ENCODE assay signal across 16 cellular contexts in the genomic region with DNA sequence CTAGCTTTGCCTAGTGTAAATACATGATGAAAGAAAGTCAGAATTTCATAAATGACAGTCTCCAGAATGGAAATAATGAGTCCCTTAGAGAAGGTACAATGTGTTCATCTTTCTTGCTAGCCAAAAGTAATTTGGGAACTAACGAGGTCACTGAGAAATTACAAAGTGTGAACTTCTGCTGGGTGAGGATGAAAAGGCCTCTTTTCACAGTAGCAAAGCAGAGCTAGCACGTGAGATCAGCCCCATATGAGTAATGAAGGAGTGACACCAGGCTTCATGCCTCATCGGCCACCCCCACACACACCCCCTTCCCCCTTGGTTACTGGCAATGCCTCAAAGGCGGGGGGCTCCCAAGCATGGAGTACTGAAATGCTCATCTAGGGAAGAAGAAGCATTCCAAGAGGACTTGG.
DNase-seq lines count a peak whose midpoint lies in the region; ATAC-seq, FAIRE-seq and TF ChIP-seq lines count a peak whose summit lies in the region.
"Had no signal": no experiment of that assay in that cellular context is flagged by ENCODE, and none has a peak within 500 bp of the region (broad histone marks: within the 10 kb centered on the region; RNA-seq: fewer than 3 reads in every experiment).

No MANE protein-coding gene starts in this region.

- DNase-seq in stimulated activated naive CD4-positive, alpha-beta T cell treated with Interleukin-2 at 50 U/mL for 16 hours (lab: John Stamatoyannopoulos, UW) = peak; percentile 6
- no peak for DNase-seq in stimulated activated naive CD4-positive, alpha-beta T cell (lab: John Stamatoyannopoulos, UW)
- DNase-seq in occipital lobe (lab: John Stamatoyannopoulos, UW) (peak; percentile 12), SW480 (ENCODE audit: low spot score) (no peak), HuH-7.5 (ENCODE audit: low spot score) (no peak), kidney (no peak), NCI-H774 (lab: John Stamatoyannopoulos, UW) (no peak)
- DNase-seq: CD4-positive, CD25-positive, alpha-beta regulatory T cell; HCEC 1CT; mammary epithelial cell; NCI-H1417 treated with DMSO at 0.1 percent for 48 hours; upper lobe of left lung had no signal

- H3K9ac ChIP-seq in kidney (ENCODE audit: low read length in 2 of 2) = no peak overlapping the region

- H3K27ac Mint-ChIP-seq in activated T-helper 17 cell treated with anti-CD3 and anti-CD28 coated beads, Interleukin-2, amount 50 U/mL, for 72 hours = peak overlapping the region; percentile 70
- H3K27ac Mint-ChIP-seq: CD4-positive, CD25-positive, alpha-beta regulatory T cell; WTC11 had no signal

- peaks cover 4 to 8% of the 10 kb centered on the region in 2 donors for H3K4me1 ChIP-seq in kidney (ENCODE audit: control insufficient read depth in 1 of 2, insufficient read depth in 1 of 2, low read depth in 1 of 2, low read length in 2 of 2)
- H3K4me1 ChIP-seq: upper lobe of left lung had no signal

- peak; percentile 60 for ATAC-seq in activated T-helper 17 cell treated with anti-CD3 and anti-CD28 coated beads, Interleukin-2, amount 50 U/mL, for 72 hours (replicated peaks)
- ATAC-seq: WTC11 had no signal

- no peaks in the 10 kb centered on the region for H3K9me3 ChIP-seq in kidney (ENCODE audit: control insufficient read depth in 1 of 2, low read length in 2 of 2)
- H3K9me3 ChIP-seq: upper lobe of left lung had no signal

- FAIRE-seq in kidney (lab: Jason Lieb, UNC) = no peak
- FAIRE-seq: frontal cortex had no signal

- no peaks in the 10 kb centered on the region for H3K9me3 Mint-ChIP-seq in activated T-helper 17 cell treated with anti-CD3 and anti-CD28 coated beads, Interleukin-2, amount 50 U/mL, for 72 hours
- H3K9me3 Mint-ChIP-seq: WTC11 had no signal

- no peak for TF ChIP-seq CTCF in kidney (IDR thresholded peaks at IDR 0.05; ENCODE audit: borderline replicate concordance, extremely low read depth, insufficient read depth)

- no peak overlapping the region for H3K4me3 ChIP-seq in kidney (ENCODE audit: low read length in 2 of 2)
- H3K4me3 ChIP-seq: upper lobe of left lung had no signal

- no peaks in the 10 kb centered on the region for H3K4me1 Mint-ChIP-seq in activated T-helper 17 cell treated with anti-CD3 and anti-CD28 coated beads, Interleukin-2, amount 50 U/mL, for 72 hours
- H3K4me1 Mint-ChIP-seq: CD4-positive, CD25-positive, alpha-beta regulatory T cell had no signal

- intact Hi-C loops in kidney (cut with DNase I) = no loop called here

- H3K4me3 Mint-ChIP-seq in activated T-helper 17 cell treated with anti-CD3 and anti-CD28 coated beads, Interleukin-2, amount 50 U/mL, for 72 hours = peak overlapping the region; percentile 26
- H3K4me3 Mint-ChIP-seq: CD4-positive, CD25-positive, alpha-beta regulatory T cell; WTC11 had no signal

- no peaks in the 10 kb centered on the region for H3K36me3 ChIP-seq in kidney (ENCODE audit: control insufficient read depth in 1 of 2, insufficient read depth in 2 of 2, low read length in 2 of 2)
- H3K36me3 ChIP-seq: upper lobe of left lung had no signal

- no peaks in the 10 kb centered on the region for H3K36me3 Mint-ChIP-seq in activated T-helper 17 cell treated with anti-CD3 and anti-CD28 coated beads, Interleukin-2, amount 50 U/mL, for 72 hours (ENCODE audit: low read depth)
- H3K36me3 Mint-ChIP-seq: CD4-positive, CD25-positive, alpha-beta regulatory T cell; WTC11 had no signal

- H3K27me3 Mint-ChIP-seq in activated T-helper 17 cell treated with anti-CD3 and anti-CD28 coated beads, Interleukin-2, amount 50 U/mL, for 72 hours = no peaks in the 10 kb centered on the region

- no peak overlapping the region for H3K27ac ChIP-seq in kidney (ENCODE audit: low read depth in 2 of 2, low read length in 2 of 2)
- H3K27ac ChIP-seq: HL-60, upper lobe of left lung had no signal

Comparison
In these comparisons a context has a peak if more than half of its experiments do, and no peak if none do; other contexts are left out.
1. DNase-seq: peak in stimulated activated naive CD4-positive, alpha-beta T cell treated with Interleukin-2 at 50 U/mL for 16 hours (single experiment) and occipital lobe (single experiment); none in stimulated activated naive CD4-positive, alpha-beta T cell (0 of 6), SW480 (single experiment), HuH-7.5 (single experiment), kidney (single experiment) and NCI-H774 (single experiment).